8 cellular contexts compared by ENCODE assay signal in the genomic region with DNA sequence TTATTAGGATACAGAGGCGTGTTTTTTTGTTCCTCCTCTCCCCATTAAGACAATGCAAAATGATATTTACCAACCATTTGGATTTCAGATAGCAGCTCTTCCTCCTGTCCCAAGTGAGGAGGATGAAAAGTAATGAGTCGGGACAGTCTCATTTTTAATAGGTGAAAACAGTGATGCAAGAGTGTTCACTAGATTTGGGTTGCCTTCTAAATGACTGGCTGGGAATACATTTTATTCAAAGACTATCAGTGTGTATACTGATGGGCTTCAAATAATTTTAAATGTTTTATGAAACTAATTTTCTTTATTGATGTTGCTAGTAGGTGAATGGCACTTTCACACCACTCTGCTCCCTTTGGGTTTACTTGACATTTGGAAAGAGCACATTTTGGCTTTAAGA. TPM values are rescaled to one million over a fixed set of nuclear protein-coding genes. Genes with fewer than 3 reads are reported as not detected.
DNase-seq lines count a peak whose midpoint lies in the region; ATAC-seq and TF ChIP-seq lines count a peak whose summit lies in the region.

No MANE protein-coding gene starts in this region.

- TF ChIP-seq CTCF in astrocyte of the spinal cord (IDR thresholded peaks at IDR 0.05; ENCODE audit: low read depth, low read length), result no peak
- TF ChIP-seq CTCF in type B pancreatic cell (conservative IDR thresholded peaks at IDR 0.05), result no peak

- H3K27me3 Mint-ChIP-seq in activated naive CD4-positive, alpha-beta T cell treated with anti-CD3 and anti-CD28 coated beads, Interleukin-2, amount 50 U/mL, for 24 hours, result no peaks in the 10 kb centered on the region
- H3K27me3 Mint-ChIP-seq in memory B cell, result no peaks in the 10 kb centered on the region
- no peaks in the 10 kb centered on the region for H3K27me3 Mint-ChIP-seq in type B pancreatic cell

- H3K36me3 Mint-ChIP-seq in activated naive CD4-positive, alpha-beta T cell treated with anti-CD3 and anti-CD28 coated beads, Interleukin-2, amount 50 U/mL, for 24 hours, result peaks cover 8% of the 10 kb centered on the region
- H3K36me3 Mint-ChIP-seq in memory B cell (peaks cover 2% of the 10 kb centered on the region), type B pancreatic cell (peaks cover 9% of the 10 kb centered on the region)

- no peak for ATAC-seq in memory B cell (ENCODE audit: low read depth)
- ATAC-seq in HG02610 (IDR thresholded peaks at IDR 0.05; ENCODE audit: unreplicated experiment), result no peak

- peak overlapping the region; percentile 96 for H3K4me3 Mint-ChIP-seq in activated naive CD4-positive, alpha-beta T cell treated with anti-CD3 and anti-CD28 coated beads, Interleukin-2, amount 50 U/mL, for 24 hours
- H3K4me3 Mint-ChIP-seq in memory B cell (peak overlapping the region; percentile 92), type B pancreatic cell (peak overlapping the region; percentile 90)

- peaks cover 37% of the 10 kb centered on the region for H3K4me1 Mint-ChIP-seq in activated naive CD4-positive, alpha-beta T cell treated with anti-CD3 and anti-CD28 coated beads, Interleukin-2, amount 50 U/mL, for 24 hours
- H3K4me1 Mint-ChIP-seq in memory B cell, result peaks cover 15% of the 10 kb centered on the region
- peaks cover 21% of the 10 kb centered on the region for H3K4me1 Mint-ChIP-seq in type B pancreatic cell (ENCODE audit: unreplicated experiment)

- in situ Hi-C loops in astrocyte of the spinal cord (cut with HindIII; ENCODE audit: low sequenced_read_pairs), result no loop called here

- peak overlapping the region; percentile 94 for H3K27ac Mint-ChIP-seq in activated naive CD4-positive, alpha-beta T cell treated with anti-CD3 and anti-CD28 coated beads, Interleukin-2, amount 50 U/mL, for 24 hours
- H3K27ac Mint-ChIP-seq in memory B cell (peak overlapping the region; percentile 96), type B pancreatic cell (peak overlapping the region; percentile 84)

- no peaks in the 10 kb centered on the region for H3K9me3 Mint-ChIP-seq in activated naive CD4-positive, alpha-beta T cell treated with anti-CD3 and anti-CD28 coated beads, Interleukin-2, amount 50 U/mL, for 24 hours
- H3K9me3 Mint-ChIP-seq in memory B cell (no peaks in the 10 kb centered on the region), type B pancreatic cell (no peaks in the 10 kb centered on the region)

- peak overlapping the region; percentile 91 for H3K4me3 ChIP-seq in astrocyte of the spinal cord (ENCODE audit: low read depth, low read length)

- DNase-seq in activated naive CD4-positive, alpha-beta T cell treated with Interleukin-2 at 50 U/mL for 16 hours, result no peak
- no peak for DNase-seq in astrocyte of the spinal cord (ENCODE audit: low read depth, low spot score)
- no peak for DNase-seq in memory B cell (ENCODE audit: low spot score in 2 of 2)
- DNase-seq in type B pancreatic cell (ENCODE audit: extremely low spot score, unreplicated experiment), result no peak
- no peak for DNase-seq in A172 (ENCODE audit: low spot score)
- no peak for DNase-seq in DMS53 (lab: John Stamatoyannopoulos, UW)

RNA-seq across cellular contexts. Expression of a gene that starts 2.1 kb away (rescaled TPM):
- total RNA-seq in type B pancreatic cell (ENCODE audit: low replicate concordance), result 47.9 and 52.8 TPM in 2 replicates
- 15.1 and 19.8 TPM in 2 replicates for total RNA-seq in A172 (2014; rRNA removed; shearing (Covaris generic))
